ENCODE assay signal across 8 cellular contexts in genomic region chr7:139118234-139118802, GRCh38. TPM values are rescaled to one million over a fixed set of nuclear protein-coding genes. Genes with fewer than 3 reads are reported as not detected.
A peak's percentile ranks its signal among the peaks of the same experiment; 100 is the strongest.
DNase-seq lines count a peak whose midpoint lies in the region; ATAC-seq and TF ChIP-seq lines count a peak whose summit lies in the region.

No MANE protein-coding gene starts in this region.

- intact Hi-C loops in upper lobe of right lung (cut with DNase I) (no loop called here), left ventricle myocardium superior (cut with micrococcal nuclease) (loop anchor here (10.0 kb wide), 1 partner anchor 116 kb away; the partner anchor contains the start of gene UBN2)

- H3K79me2 ChIP-seq in ACC112 (ENCODE audit: control insufficient read depth, insufficient read depth, low read length, unreplicated experiment) = no peaks in the 10 kb centered on the region

- ATAC-seq in GM18519 (IDR thresholded peaks at IDR 0.05; ENCODE audit: low FRiP score, unreplicated experiment) (peak; percentile 76), HG02884 (IDR thresholded peaks at IDR 0.05; ENCODE audit: unreplicated experiment) (peak; percentile 78), upper lobe of right lung (peak; percentile 63), left ventricle myocardium superior (no peak)

- H3K4me3 ChIP-seq in ACC112 (ENCODE audit: low read depth, low read length) (peak overlapping the region; percentile 39; the same call in 1 of the 2 replicates), Peyer's patch (no peak overlapping the region), upper lobe of right lung (no peak overlapping the region)

- TF ChIP-seq CTCF in Peyer's patch (IDR thresholded peaks at IDR 0.05) (no peak), upper lobe of right lung (IDR thresholded peaks at IDR 0.05) (no peak)

- H2AFZ ChIP-seq in ACC112 (ENCODE audit: low read length, unreplicated experiment) = no peak overlapping the region

- H3K27ac ChIP-seq in ACC112 (ENCODE audit: low read depth, low read length) (no peak overlapping the region), Peyer's patch (peak overlapping the region in 3 of 4 donors; percentile 40 to 67 (median 45)), epithelial cell of prostate (no peak overlapping the region), upper lobe of right lung (no peak overlapping the region)

- peaks cover 21% of the 10 kb centered on the region for H3K4me1 ChIP-seq in ACC112 (ENCODE audit: control insufficient read depth, insufficient read depth, low read length, unreplicated experiment)
- H3K4me1 ChIP-seq in Peyer's patch = peaks cover 0 to 15% (median 3%) of the 10 kb centered on the region in 4 donors
- H3K4me1 ChIP-seq in upper lobe of right lung = peaks cover 7% of the 10 kb centered on the region

- H3K36me3 ChIP-seq in ACC112 (ENCODE audit: insufficient read depth, low read length) (no peaks in the 10 kb centered on the region), Peyer's patch (no peaks in the 10 kb centered on the region), upper lobe of right lung (no peaks in the 10 kb centered on the region)

- TF ChIP-seq POLR2A in Peyer's patch (IDR thresholded peaks at IDR 0.05) = no peak

- H3K27me3 ChIP-seq in ACC112 (ENCODE audit: insufficient read depth, low read length) (no peaks in the 10 kb centered on the region), Peyer's patch (no peaks in the 10 kb centered on the region), upper lobe of right lung (no peaks in the 10 kb centered on the region)

- H3K9me3 ChIP-seq in Peyer's patch (no peaks in the 10 kb centered on the region), upper lobe of right lung (no peaks in the 10 kb centered on the region)

- DNase-seq in Peyer's patch = no peak
- DNase-seq in epithelial cell of prostate (ENCODE audit: low read depth, low spot score) = peak; percentile 64
- no peak for DNase-seq in upper lobe of right lung
- DNase-seq in left ventricle myocardium superior = no peak
- no peak for DNase-seq in DMS 273 treated with DMSO at 0.1 percent for 48 hours (lab: John Stamatoyannopoulos, UW)

RNA-seq across cellular contexts. Expression of gene ZC3HAV1, which starts 8.8 kb away (rescaled TPM):
- 10 to 100 TPM; 23.5 to 42.1 (median 32.7) TPM for total RNA-seq in Peyer's patch
- 36.0 TPM for total RNA-seq in upper lobe of right lung
- 7.1 TPM for total RNA-seq in left ventricle myocardium superior

Comparison
In these comparisons a context has a peak if more than half of its experiments do, and no peak if none do; other contexts are left out.
1. H3K27ac ChIP-seq: peak in Peyer's patch (3 of 4); none in ACC112 (single experiment), epithelial cell of prostate (single experiment) and upper lobe of right lung (single experiment).